ENCODE assay signal across 22 cellular contexts in genomic region chr4:86484241-86484640, GRCh38.
DNase-seq lines count a peak whose midpoint lies in the region; ATAC-seq, FAIRE-seq and TF ChIP-seq lines count a peak whose summit lies in the region.
"Had no signal": no experiment of that assay in that cellular context is flagged by ENCODE, and none has a peak within 500 bp of the region (broad histone marks: within the 10 kb centered on the region; RNA-seq: fewer than 3 reads in every experiment).

No MANE protein-coding gene starts in this region.

- peak overlapping the region in 2 of 3 experiments; percentile 34 to 84; a peak in 3 of 7 replicates for H3K27ac Mint-ChIP-seq in H9
- H3K27ac Mint-ChIP-seq: activated T-helper 2 cell treated with anti-CD3 and anti-CD28 coated beads, Interferon-gamma antibody, Interleukin-2, Interleukin-4, amounts not matched to agents 10 μg/mL and 5 μg/mL and 100 μg/mL, durations not matched to agents 14 hours and 24 hours and 36 hours; CD4-positive, alpha-beta memory T cell had no signal

- no peak overlapping the region for H3K4me3 ChIP-seq in BLaER1 treated with 17β-estradiol and CSF1 and Interleukin-3, amounts not matched to agents 10 nM and 100 nM
- no peak overlapping the region for H3K4me3 ChIP-seq in GM12878
- no peak overlapping the region for H3K4me3 ChIP-seq in vagina
- no peak overlapping the region for H3K4me3 ChIP-seq in right cardiac atrium (ENCODE audit: low read length)
- H3K4me3 ChIP-seq: A549, hepatocyte, right atrium auricular region, stomach, upper lobe of left lung had no signal

- H3K27me3 Mint-ChIP-seq in H9 (ENCODE audit: low read depth): no peaks in the 10 kb centered on the region
- H3K27me3 Mint-ChIP-seq: CD4-positive, alpha-beta memory T cell had no signal

- ATAC-seq in GM12878: peak; percentile 81
- no peak for ATAC-seq in right cardiac atrium
- ATAC-seq: A549 had no signal

- TF ChIP-seq CTCF in H9 (conservative IDR thresholded peaks at IDR 0.05) (no peak), GM12878 (IDR thresholded peaks at IDR 0.05 in 2 of 3, conservative IDR thresholded peaks at IDR 0.05 in 1 of 3; ENCODE audit: control insufficient read depth in 2 of 3, extremely low read depth in 1 of 3, insufficient read depth in 1 of 3, low read depth in 3 of 3, low read length in 3 of 3) (no peak), vagina (IDR thresholded peaks at IDR 0.05) (no peak)

- H2AFZ ChIP-seq in H9 (ENCODE audit: low read length): no peak overlapping the region
- H2AFZ ChIP-seq in GM12878 (ENCODE audit: control insufficient read depth, low read depth, low read length): no peak overlapping the region

- POLR2A ChIA-PET in GM12878 (lab: Charles Lee): no interaction called here

- H2BK20ac ChIP-seq in H9 (ENCODE audit: low read depth, low read length, poor library complexity, severe bottlenecking): no peak overlapping the region

- no peak overlapping the region for H4K8ac ChIP-seq in H9 (replicated peaks; ENCODE audit: insufficient read length, low read depth, low read length)

- no peak overlapping the region for H4K91ac ChIP-seq in H9 (ENCODE audit: insufficient read length, low read depth, low read length)

- WGBS in H9 (ENCODE audit: extremely low coverage, insufficient read length, low lambda C conversion rate): no CpG with 5 or more reads among the region's 3 CpGs
- 9% methylated on average over 3 of the region's 3 CpGs for WGBS in GM12878 (ENCODE audit: insufficient coverage, insufficient replicate concordance, low lambda C conversion rate, missing lambda C conversion rate)
- WGBS in right cardiac atrium: 80% methylated on average over 3 of the region's 3 CpGs

- no peak for FAIRE-seq in GM12878 (lab: Jason Lieb, UNC)
- FAIRE-seq: A549, GM19239 had no signal

- H3K36me3 Mint-ChIP-seq in H9 (ENCODE audit: insufficient read depth in 1 of 3, low read depth in 3 of 3): peaks cover 9 to 22% (median 16%) of the 10 kb centered on the region in 3 experiments
- H3K36me3 Mint-ChIP-seq: CD4-positive, alpha-beta memory T cell had no signal

- H2BK15ac ChIP-seq in H9 (ENCODE audit: low read depth, low read length): no peak overlapping the region; the same call in 1 of the 2 replicates

- H3K23ac ChIP-seq in H9 (ENCODE audit: insufficient read length, low read depth, low read length): no peak overlapping the region

- H3K79me2 ChIP-seq in H9 (ENCODE audit: insufficient read depth, low read length) (no peaks in the 10 kb centered on the region), GM12878 (ENCODE audit: control insufficient read depth, insufficient read depth, low read length) (no peaks in the 10 kb centered on the region)
- H3K79me2 ChIP-seq: hepatocyte had no signal

- H3K56ac ChIP-seq in H9 (ENCODE audit: insufficient read length, low read depth, low read length): no peak overlapping the region

- SMC1A ChIA-PET in GM12878 (lab: Charles Lee; ENCODE audit: uncharacterized antibody, unreplicated experiment): interaction anchor here (1.0 to 4.2 kb wide), 4 partner anchors 10 to 613 kb away, joined by 3 to 42 read pairs (median 6); no protein-coding TSS in a partner anchor

- H2BK12ac ChIP-seq in H9 (ENCODE audit: insufficient read length, low read depth, low read length): no peak overlapping the region

- in situ Hi-C loops in KBM-7 (cut with MboI; ENCODE audit: low pct_unique_long_range_greater_than_20kb, low sequenced_read_pairs) (no loop called here), GM12878 (cut with MboI) (no loop called here)

- H4K20me1 ChIP-seq in BLaER1 treated with 17β-estradiol and CSF1 and Interleukin-3, amounts not matched to agents 10 nM and 100 nM: no peaks in the 10 kb centered on the region
- H4K20me1 ChIP-seq in H9 (ENCODE audit: control insufficient read depth, insufficient read depth, insufficient read length) (no peaks in the 10 kb centered on the region), GM12878 (ENCODE audit: control insufficient read depth, insufficient read depth) (no peaks in the 10 kb centered on the region)

- intact Hi-C loops in GM12878 (cut with micrococcal nuclease; ENCODE audit: unreplicated experiment): no loop called here
- intact Hi-C loops in vagina (cut with DNase I): no loop called here
- intact Hi-C loops in right cardiac atrium (cut with DNase I): no loop called here

- no peak overlapping the region for H3K4ac ChIP-seq in H9 (ENCODE audit: low read depth, low read length)

- H3K9me3 ChIP-seq in BLaER1 treated with 17β-estradiol and CSF1 and Interleukin-3, amounts not matched to agents 10 nM and 100 nM (replicated peaks in 1 of 11): no peaks in the 10 kb centered on the region
- no peaks in the 10 kb centered on the region for H3K9me3 ChIP-seq in H9 (ENCODE audit: control insufficient read depth, low read depth, low read length)
- no peaks in the 10 kb centered on the region for H3K9me3 ChIP-seq in GM12878 (replicated peaks; ENCODE audit: control insufficient read depth, insufficient read depth, low read length)
- H3K9me3 ChIP-seq in vagina: no peaks in the 10 kb centered on the region
- H3K9me3 ChIP-seq in right cardiac atrium (ENCODE audit: control insufficient read depth, low read length): no peaks in the 10 kb centered on the region
- H3K9me3 ChIP-seq: A549, right atrium auricular region, stomach, upper lobe of left lung had no signal

- H3K27ac ChIP-seq in BLaER1 treated with 17β-estradiol and CSF1 and Interleukin-3, amounts not matched to agents 10 nM and 100 nM: peak overlapping the region in 3 of 11 experiments; percentile 12 to 30 (median 13); a peak in 1 of 22 replicates
- peak overlapping the region; percentile 21 for H3K27ac ChIP-seq in H9 (ENCODE audit: insufficient read length, low read depth, low read length)
- H3K27ac ChIP-seq in GM12878 (ENCODE audit: control insufficient read depth, insufficient read depth): no peak overlapping the region
- no peak overlapping the region for H3K27ac ChIP-seq in vagina
- H3K27ac ChIP-seq in right cardiac atrium (ENCODE audit: low read length): no peak overlapping the region
- H3K27ac ChIP-seq: A549, hepatocyte, right atrium auricular region, stomach, upper lobe of left lung had no signal

- no peak overlapping the region for H3K4me3 Mint-ChIP-seq in H9
- H3K4me3 Mint-ChIP-seq: CD4-positive, alpha-beta memory T cell had no signal

- no peak overlapping the region for H2BK5ac ChIP-seq in H9 (ENCODE audit: insufficient read length, low read length)

- RAD21 ChIA-PET in GM12878 (lab: Charles Lee; ENCODE audit: unreplicated experiment): interaction anchor here (0.7 to 3.3 kb wide), 3 partner anchors 11 to 110 kb away, joined by 3 to 9 read pairs (median 3); partner anchors contain the start of gene PTPN13

- H3K4me1 Mint-ChIP-seq in H9: peaks cover 23 to 28% of the 10 kb centered on the region in 2 experiments

- TF ChIP-seq EP300 in GM12878 (IDR thresholded peaks at IDR 0.05; ENCODE audit: borderline replicate concordance in 1 of 2, control insufficient read depth in 1 of 2, low read depth in 2 of 2, low read length in 2 of 2): no peak

- peaks cover 9 to 13% of the 10 kb centered on the region in 2 experiments for H3K9me3 Mint-ChIP-seq in H9
- H3K9me3 Mint-ChIP-seq: activated T-helper 2 cell treated with anti-CD3 and anti-CD28 coated beads, Interferon-gamma antibody, Interleukin-2, Interleukin-4, amounts not matched to agents 10 μg/mL and 5 μg/mL and 100 μg/mL, durations not matched to agents 14 hours and 24 hours and 36 hours; CD4-positive, alpha-beta memory T cell had no signal

- H3K4me2 ChIP-seq in BLaER1 treated with 17β-estradiol and CSF1 and Interleukin-3, amounts not matched to agents 10 nM and 100 nM: peak overlapping the region in 10 of 11 experiments; percentile 11 to 68 (median 44); a peak in 19 of 22 replicates
- H3K4me2 ChIP-seq in H9 (ENCODE audit: insufficient read depth, insufficient read length, low read length) (no peak overlapping the region), GM12878 (ENCODE audit: control insufficient read depth, insufficient read depth) (no peak overlapping the region)
- H3K4me2 ChIP-seq: A549 had no signal

- TF ChIP-seq POLR2A in GM12878 (IDR thresholded peaks at IDR 0.05; ENCODE audit: low read depth, low read length): no peak
- TF ChIP-seq POLR2A in vagina (IDR thresholded peaks at IDR 0.05): no peak

- no peak overlapping the region for H2BK120ac ChIP-seq in H9 (ENCODE audit: low read depth, low read length, poor library complexity, severe bottlenecking)

- no peaks in the 10 kb centered on the region for H3K36me3 ChIP-seq in BLaER1 treated with 17β-estradiol and CSF1 and Interleukin-3, amounts not matched to agents 10 nM and 100 nM
- H3K36me3 ChIP-seq in GM12878 (ENCODE audit: control insufficient read depth in 2 of 2, insufficient read depth in 2 of 2, low read length in 1 of 2) (no peaks in the 10 kb centered on the region), vagina (no peaks in the 10 kb centered on the region)
- H3K36me3 ChIP-seq: right atrium auricular region, stomach, upper lobe of left lung had no signal

- no peak for TF ChIP-seq RAD21 in GM12878 (IDR thresholded peaks at IDR 0.05; ENCODE audit: insufficient read depth, low read depth, low read length)

- H3K18ac ChIP-seq in H9 (ENCODE audit: insufficient read length, low read depth, low read length): no peak overlapping the region

- H3K14ac ChIP-seq in H9 (ENCODE audit: insufficient read depth, low read length): no peak overlapping the region

- DNase-seq in H9: no peak
- peak; percentile 18 for DNase-seq in KBM-7
- DNase-seq in GM12878 (ENCODE audit: low read depth, low spot score): no peak
- no peak for DNase-seq in vagina (ENCODE audit: extremely low spot score in 2 of 2)
- DNase-seq in right cardiac atrium: no peak
- no peak for DNase-seq in mesenteric fat pad (ENCODE audit: low spot score)
- no peak for DNase-seq in nucleus accumbens (lab: John Stamatoyannopoulos, UW)
- DNase-seq: CD4-positive, alpha-beta memory T cell; DMS79; kidney glomerular epithelial cell; mesendoderm; NCI-H187; NCI-H510A; SHP77; stomach; upper lobe of left lung had no signal

- BruUV-seq in GM12878 (replicated peaks; lab: Mats Ljungman, UMichigan): no TSS peak

- no peaks in the 10 kb centered on the region for H3K79me1 ChIP-seq in H9 (ENCODE audit: insufficient read depth, low read depth, low read length, poor library complexity, severe bottlenecking)

- H3K4me1 ChIP-seq in BLaER1 treated with 17β-estradiol and CSF1 and Interleukin-3, amounts not matched to agents 10 nM and 100 nM: peaks cover 0 to 23% (median 12%) of the 10 kb centered on the region in 10 experiments; a peak in 17 of 20 replicates
- H3K4me1 ChIP-seq in H9 (ENCODE audit: insufficient read depth, low read length) (peaks cover 5% of the 10 kb centered on the region; the same call in 1 of the 2 replicates), GM12878 (ENCODE audit: control insufficient read depth, insufficient read depth, low read length) (no peaks in the 10 kb centered on the region), vagina (no peaks in the 10 kb centered on the region), right cardiac atrium (ENCODE audit: control insufficient read depth, insufficient read depth, low read length) (no peaks in the 10 kb centered on the region)
- H3K4me1 ChIP-seq: right atrium auricular region had no signal

- H3T11ph ChIP-seq in H9 (ENCODE audit: low read length): no peak overlapping the region

- no peaks in the 10 kb centered on the region for H3K27me3 ChIP-seq in BLaER1 treated with 17β-estradiol and CSF1 and Interleukin-3, amounts not matched to agents 10 nM and 100 nM
- H3K27me3 ChIP-seq in H9 (ENCODE audit: insufficient read depth, low read length): no peaks in the 10 kb centered on the region
- H3K27me3 ChIP-seq in GM12878 (replicated peaks in 1 of 2; ENCODE audit: control insufficient read depth in 2 of 2, insufficient read depth in 2 of 2, low read length in 1 of 2): no peaks in the 10 kb centered on the region
- no peaks in the 10 kb centered on the region for H3K27me3 ChIP-seq in vagina
- no peaks in the 10 kb centered on the region for H3K27me3 ChIP-seq in right cardiac atrium (ENCODE audit: control insufficient read depth, insufficient read depth)
- H3K27me3 ChIP-seq: hepatocyte, right atrium auricular region, stomach, upper lobe of left lung had no signal

- no peak overlapping the region for H2AK5ac ChIP-seq in H9 (ENCODE audit: insufficient read length, low read length)

- H4K5ac ChIP-seq in H9 (ENCODE audit: insufficient read length, low read depth, low read length): no peak overlapping the region

- H3K23me2 ChIP-seq in H9 (ENCODE audit: insufficient read length, low read depth, low read length, poor library complexity, severe bottlenecking): no peaks in the 10 kb centered on the region

- CTCF ChIA-PET in GM12878 (lab: Yijun Ruan, JAX): interaction anchor here (1.0 to 3.6 kb wide), 3 partner anchors 11 to 404 kb away, joined by 3 to 36 read pairs (median 5); no protein-coding TSS in a partner anchor

- no peak overlapping the region for H3K9ac ChIP-seq in BLaER1 treated with 17β-estradiol and CSF1 and Interleukin-3, amounts not matched to agents 10 nM and 100 nM
- no peak overlapping the region for H3K9ac ChIP-seq in H9 (ENCODE audit: extremely low read depth, insufficient read length, low read length)
- no peak overlapping the region for H3K9ac ChIP-seq in GM12878 (ENCODE audit: control insufficient read depth, insufficient read depth, low read length)

Comparison
In these comparisons a context has a peak if more than half of its experiments do, and no peak if none do; other contexts are left out.
1. H3K4me2 ChIP-seq: peak in BLaER1 treated with 17β-estradiol and CSF1 and Interleukin-3, amounts not matched to agents 10 nM and 100 nM (10 of 11); none in H9 (single experiment) and GM12878 (single experiment).